25 cellular contexts compared by ENCODE assay signal in the genomic region with DNA sequence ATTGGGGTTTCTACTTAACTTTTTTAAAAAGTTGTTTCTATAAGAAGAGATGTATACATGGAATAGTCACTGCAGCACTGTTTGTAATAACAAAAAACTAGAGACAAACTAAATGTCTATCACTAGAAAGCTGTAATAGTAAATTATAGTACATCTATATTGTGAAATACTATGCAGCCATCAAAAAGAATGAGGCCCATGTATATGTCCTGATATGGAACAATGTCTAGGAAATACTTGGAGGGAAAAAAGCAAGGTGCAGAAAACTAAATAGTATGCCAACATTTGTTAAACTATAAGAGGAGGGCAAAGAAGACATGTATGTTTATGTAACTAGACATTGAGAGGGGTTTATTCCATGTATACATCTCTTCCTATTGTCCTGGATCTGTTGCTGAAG.
"Had no signal": no experiment of that assay in that cellular context is flagged by ENCODE, and none has a peak within 500 bp of the region (broad histone marks: within the 10 kb centered on the region; RNA-seq: fewer than 3 reads in every experiment).

No MANE protein-coding gene starts in this region.

- H3K27me3 ChIP-seq: colonic mucosa, esophagus squamous epithelium, gastrocnemius medialis, heart right ventricle, left lung had no signal

- H3K4me3 Mint-ChIP-seq: dendritic cell treated with granulocyte-macrophage colony-stimulating factor and Interleukin-4, amounts not matched to agents 40 ng/mL and 50 ng/mL, for 4 days; effector memory CD8-positive, alpha-beta T cell; endodermal cell; mesothelial cell of epicardium had no signal

- H3K36me3 Mint-ChIP-seq: mesothelial cell of epicardium, naive B cell had no signal

- H3K9me3 ChIP-seq: colonic mucosa, esophagus squamous epithelium, gastrocnemius medialis, left lung, lower lobe of right lung, mucosa of descending colon had no signal

- H3K36me3 ChIP-seq: colonic mucosa, gastrocnemius medialis, heart right ventricle, left lung, lower lobe of right lung had no signal

- H3K9me3 Mint-ChIP-seq: dendritic cell treated with granulocyte-macrophage colony-stimulating factor and Interleukin-4, amounts not matched to agents 40 ng/mL and 50 ng/mL, for 4 days; effector memory CD8-positive, alpha-beta T cell; mesothelial cell of epicardium; naive B cell had no signal

- H3K4me3 ChIP-seq: colonic mucosa, esophagus squamous epithelium, gastrocnemius medialis, heart right ventricle, left lung, lower lobe of right lung, mucosa of descending colon had no signal

- H3K27ac Mint-ChIP-seq: dendritic cell treated with granulocyte-macrophage colony-stimulating factor and Interleukin-4, amounts not matched to agents 40 ng/mL and 50 ng/mL, for 4 days; effector memory CD8-positive, alpha-beta T cell; endodermal cell; mesothelial cell of epicardium had no signal

- ATAC-seq: effector memory CD8-positive, alpha-beta T cell; esophagus mucosa; gastrocnemius medialis; heart right ventricle; left cardiac atrium; left lung; left ventricle myocardium superior; lower lobe of right lung; mucosa of descending colon had no signal

- DNase-seq: colonic mucosa; cortex of kidney; effector CD8-positive, alpha-beta T cell; effector memory CD8-positive, alpha-beta T cell; endodermal cell; erythroblast; esophagus squamous epithelium; foreskin fibroblast; foreskin melanocyte; gastrocnemius medialis; glutamatergic neuron; head of caudate nucleus; heart right ventricle; hippocampal formation; left cardiac atrium; left lung; left ventricle myocardium superior; lower lobe of right lung; mesenchymal stem cell; mucosa of descending colon; naive B cell had no signal

- H3K27me3 Mint-ChIP-seq: dendritic cell treated with granulocyte-macrophage colony-stimulating factor and Interleukin-4, amounts not matched to agents 40 ng/mL and 50 ng/mL, for 4 days; effector memory CD8-positive, alpha-beta T cell; naive B cell had no signal

- H3K27ac ChIP-seq: colonic mucosa, epithelial cell of prostate, esophagus squamous epithelium, gastrocnemius medialis, heart right ventricle, left lung, lower lobe of right lung had no signal
